Comparison of ENCODE assay signal across 8 cellular contexts in genomic region chr5:43008369-43009158, GRCh38. TPM values are rescaled to one million over a fixed set of nuclear protein-coding genes. Genes with fewer than 3 reads are reported as not detected.
DNase-seq lines count a peak whose midpoint lies in the region; ATAC-seq lines count a peak whose summit lies in the region.

No MANE protein-coding gene starts in this region.

- peak overlapping the region; percentile 86 for H3K4me2 ChIP-seq in skeletal muscle satellite cell (ENCODE audit: low read length)

- H3K4me3 ChIP-seq in iPS-15b (ENCODE audit: low read depth, low read length) (peak overlapping the region; percentile 88), skeletal muscle satellite cell (ENCODE audit: low read length) (peak overlapping the region; percentile 73)

- DNase-seq in NCI-H2081 treated with DMSO at 0.1 percent for 48 hours (lab: John Stamatoyannopoulos, UW) = peak; percentile 84
- DNase-seq in T1000 (lab: John Stamatoyannopoulos, UW) = peak; percentile 74
- DNase-seq in astrocyte of the hippocampus (ENCODE audit: low read depth, low spot score) = peak; percentile 88
- no peak for DNase-seq in HCEC 1CT

- H3K9me3 ChIP-seq in iPS-15b (ENCODE audit: control insufficient read depth, insufficient read depth, low read length) (no peaks in the 10 kb centered on the region), skeletal muscle satellite cell (replicated peaks; ENCODE audit: low read length) (no peaks in the 10 kb centered on the region)

- H3K4me1 ChIP-seq in iPS-15b (ENCODE audit: control insufficient read depth, insufficient read depth, low read length) = no peaks in the 10 kb centered on the region
- peaks cover 22% of the 10 kb centered on the region for H3K4me1 ChIP-seq in skeletal muscle satellite cell (ENCODE audit: control insufficient read depth, insufficient read depth, low read length)

- peaks cover 83% of the 10 kb centered on the region for H3K27me3 ChIP-seq in iPS-15b (ENCODE audit: control insufficient read depth, insufficient read depth, low read length)
- H3K27me3 ChIP-seq in skeletal muscle satellite cell (ENCODE audit: control insufficient read depth, insufficient read depth, low read length) = no peaks in the 10 kb centered on the region

- ATAC-seq in GM18502 (IDR thresholded peaks at IDR 0.05; ENCODE audit: poor library complexity, unreplicated experiment) = peak; percentile 40
- peak; percentile 35 for ATAC-seq in HG02981 (IDR thresholded peaks at IDR 0.05; ENCODE audit: unreplicated experiment)

- H3K9ac ChIP-seq in iPS-15b (ENCODE audit: low read depth, low read length) (peak overlapping the region; percentile 13), skeletal muscle satellite cell (ENCODE audit: low read depth, low read length) (peak overlapping the region; percentile 82)

- H3K36me3 ChIP-seq in iPS-15b (ENCODE audit: control insufficient read depth, insufficient read depth, low read length) (no peaks in the 10 kb centered on the region), skeletal muscle satellite cell (ENCODE audit: insufficient read depth, low read length) (no peaks in the 10 kb centered on the region)

RNA-seq across cellular contexts. Expression of gene ANXA2R, which starts 31.6 kb away (rescaled TPM):
- 2.0 TPM in 2 replicates for total RNA-seq in skeletal muscle satellite cell (2012; rRNA removed)
